26 cellular contexts compared by ENCODE assay signal in genomic region chr2:36849265-36849664, GRCh38.
DNase-seq lines count a peak whose midpoint lies in the region; ATAC-seq, FAIRE-seq and TF ChIP-seq lines count a peak whose summit lies in the region.
"Had no signal": no experiment of that assay in that cellular context is flagged by ENCODE, and none has a peak within 500 bp of the region (broad histone marks: within the 10 kb centered on the region; RNA-seq: fewer than 3 reads in every experiment).

No MANE protein-coding gene starts in this region.

- no peak overlapping the region for H2BK5ac ChIP-seq in IMR-90 (ENCODE audit: low read depth, low read length, poor library complexity, severe bottlenecking)

- no peak overlapping the region for H3K27ac Mint-ChIP-seq in HFFc6
- H3K27ac Mint-ChIP-seq: CD14-positive monocyte; CD4-positive, CD25-positive, alpha-beta regulatory T cell; CD8-positive, alpha-beta memory T cell had no signal

- POLR2A ChIA-PET in HepG2 (lab: Yijun Ruan, JAX) (no interaction called here), IMR-90 (lab: Charles Lee; ENCODE audit: unreplicated experiment) (no interaction called here)

- no peaks in the 10 kb centered on the region for H3K79me1 ChIP-seq in IMR-90 (ENCODE audit: low read depth in 1 of 2, low read length in 2 of 2)

- H2AK5ac ChIP-seq in IMR-90 (ENCODE audit: low read depth, low read length) = no peak overlapping the region

- no peaks in the 10 kb centered on the region for H3K9me3 Mint-ChIP-seq in HFFc6
- H3K9me3 Mint-ChIP-seq: CD14-positive monocyte; CD4-positive, alpha-beta memory T cell; CD4-positive, CD25-positive, alpha-beta regulatory T cell; CD8-positive, alpha-beta memory T cell had no signal

- no peak overlapping the region for H2BK20ac ChIP-seq in IMR-90 (ENCODE audit: low read depth, low read length)

- peaks cover 27% of the 10 kb centered on the region for H3K36me3 Mint-ChIP-seq in HFFc6 (ENCODE audit: low read depth)

- no peaks in the 10 kb centered on the region for H3K27me3 Mint-ChIP-seq in HFFc6 (ENCODE audit: insufficient read depth)
- H3K27me3 Mint-ChIP-seq: CD4-positive, alpha-beta memory T cell; CD4-positive, CD25-positive, alpha-beta regulatory T cell; CD8-positive, alpha-beta memory T cell had no signal

- WGBS in HepG2 (ENCODE audit: low lambda C conversion rate) = 97% methylated on average over 8 of the region's 8 CpGs
- WGBS in right lobe of liver (ENCODE audit: insufficient coverage, low coverage, low lambda C conversion rate, missing lambda C conversion rate) = 95% methylated on average over 8 of the region's 8 CpGs
- no CpG with 5 or more reads among the region's 8 CpGs for WGBS in IMR-90 (ENCODE audit: extremely low coverage in 2 of 2, insufficient read length in 1 of 2), 2 experiments

- no peak overlapping the region for H3K4me3 Mint-ChIP-seq in HFFc6
- H3K4me3 Mint-ChIP-seq: CD14-positive monocyte; CD4-positive, alpha-beta memory T cell; CD4-positive, CD25-positive, alpha-beta regulatory T cell; CD8-positive, alpha-beta memory T cell had no signal

- BruUV-seq in HepG2 (replicated peaks; lab: Mats Ljungman, UMichigan) (no TSS peak), IMR-90 (replicated peaks; lab: Mats Ljungman, UMichigan) (no TSS peak)

- H3K9me3 ChIP-seq in HepG2 (ENCODE audit: low read length) (no peaks in the 10 kb centered on the region), right lobe of liver (no peaks in the 10 kb centered on the region), IMR-90 (ENCODE audit: control insufficient read depth, insufficient read depth, low read length) (no peaks in the 10 kb centered on the region)
- H3K9me3 ChIP-seq: BE2C, BLaER1 had no signal

- TF ChIP-seq RAD21 in HepG2 (CRISPR knock-in tag; IDR thresholded peaks at IDR 0.05) = no peak
- TF ChIP-seq RAD21 in IMR-90 (IDR thresholded peaks at IDR 0.05; ENCODE audit: low read length) = no peak

- no peak overlapping the region for H3K4ac ChIP-seq in IMR-90 (ENCODE audit: low read depth, low read length)

- TF ChIP-seq POLR2A in HepG2 (IDR thresholded peaks at IDR 0.05; ENCODE audit: insufficient read depth in 1 of 2, low read depth in 2 of 2, low read length in 2 of 2) (no peak), right lobe of liver (IDR thresholded peaks at IDR 0.05) (no peak), IMR-90 (IDR thresholded peaks at IDR 0.05; ENCODE audit: low read depth, low read length) (no peak)

- no peak overlapping the region for H3K23ac ChIP-seq in IMR-90 (ENCODE audit: low read depth, low read length)

- intact Hi-C loops in HepG2 (cut with micrococcal nuclease; ENCODE audit: unreplicated experiment) = no loop called here
- intact Hi-C loops in right lobe of liver (cut with DNase I) = no loop called here
- intact Hi-C loops in IMR-90 (cut with micrococcal nuclease) = no loop called here

- ATAC-seq in HepG2 = no peak
- ATAC-seq in right lobe of liver = no peak
- no peak for ATAC-seq in IMR-90 (ENCODE audit: low read depth)
- ATAC-seq: GM12878 had no signal

- H2BK120ac ChIP-seq in IMR-90 (ENCODE audit: low read depth, low read length) = no peak overlapping the region

- H4K8ac ChIP-seq in IMR-90 (ENCODE audit: low read depth in 2 of 2, low read length in 2 of 2) = no peak overlapping the region

- H3K79me2 ChIP-seq in HepG2 (ENCODE audit: insufficient read depth, low read length) = no peaks in the 10 kb centered on the region

- no peaks in the 10 kb centered on the region for H4K20me1 ChIP-seq in HepG2 (ENCODE audit: insufficient read depth, low read length)
- no peaks in the 10 kb centered on the region for H4K20me1 ChIP-seq in IMR-90 (ENCODE audit: insufficient read depth, low read length)
- H4K20me1 ChIP-seq: BLaER1 had no signal

- no peak overlapping the region for H3K4me2 ChIP-seq in HepG2 (ENCODE audit: low read depth, low read length)
- no peak overlapping the region for H3K4me2 ChIP-seq in IMR-90 (ENCODE audit: low read depth, low read length)
- H3K4me2 ChIP-seq: BLaER1 had no signal

- no peak overlapping the region for H4K91ac ChIP-seq in IMR-90 (ENCODE audit: insufficient read depth, low read depth, low read length)

- H3K36me3 ChIP-seq in HepG2 (replicated peaks in 1 of 2; ENCODE audit: control insufficient read depth in 1 of 2, insufficient read depth in 2 of 2, low read length in 2 of 2) (peaks cover 2 to 18% of the 10 kb centered on the region in 2 experiments; a peak in 2 of 5 replicates), right lobe of liver (peaks cover 0 to 20% (median 5%) of the 10 kb centered on the region in 4 donors), IMR-90 (ENCODE audit: control insufficient read depth, insufficient read depth, low read length) (peaks cover 8% of the 10 kb centered on the region)
- H3K36me3 ChIP-seq: BE2C had no signal

- H2AK9ac ChIP-seq in IMR-90 (replicated peaks; ENCODE audit: low read depth, low read length, poor library complexity) = no peak overlapping the region

- no peak overlapping the region for H3K56ac ChIP-seq in IMR-90 (ENCODE audit: extremely low read depth, insufficient read depth, low read length)

- H3K14ac ChIP-seq in IMR-90 (replicated peaks; ENCODE audit: low read depth, low read length) = no peak overlapping the region

- H4K5ac ChIP-seq in IMR-90 (ENCODE audit: low read depth, low read length) = no peak overlapping the region

- H2BK15ac ChIP-seq in IMR-90 (ENCODE audit: low read depth, low read length) = no peak overlapping the region

- H3K4me3 ChIP-seq in HepG2 (replicated peaks in 1 of 3; ENCODE audit: insufficient read depth in 1 of 3, low read depth in 2 of 3, low read length in 3 of 3) (no peak overlapping the region), right lobe of liver (no peak overlapping the region), IMR-90 (ENCODE audit: insufficient read depth, low read depth, low read length) (no peak overlapping the region)
- H3K4me3 ChIP-seq: BLaER1, GM12878 had no signal

- no peaks in the 10 kb centered on the region for H3K4me1 ChIP-seq in HepG2 (ENCODE audit: insufficient read depth, low read length)
- H3K4me1 ChIP-seq in right lobe of liver = no peaks in the 10 kb centered on the region
- no peaks in the 10 kb centered on the region for H3K4me1 ChIP-seq in IMR-90 (ENCODE audit: control insufficient read depth, insufficient read depth, low read length)
- H3K4me1 ChIP-seq: BE2C, BLaER1 had no signal

- no peaks in the 10 kb centered on the region for H3K4me1 Mint-ChIP-seq in HFFc6 (ENCODE audit: low read depth)
- H3K4me1 Mint-ChIP-seq: CD14-positive monocyte; CD8-positive, alpha-beta memory T cell had no signal

- no peak overlapping the region for H2AFZ ChIP-seq in HepG2 (ENCODE audit: low read length)
- H2AFZ ChIP-seq in IMR-90 (replicated peaks; ENCODE audit: low read length, poor library complexity) = no peak overlapping the region

- no peak for TF ChIP-seq CTCF in HepG2 (CRISPR knock-in tag; IDR thresholded peaks at IDR 0.05)
- TF ChIP-seq CTCF in right lobe of liver (IDR thresholded peaks at IDR 0.05) = no peak
- no peak for TF ChIP-seq CTCF in IMR-90 (conservative IDR thresholded peaks at IDR 0.05; ENCODE audit: low read depth, low read length)
- no peak for TF ChIP-seq CTCF in HFFc6 (IDR thresholded peaks at IDR 0.05)

- no peak for DNase-seq in HepG2 (ENCODE audit: low spot score)
- no peak for DNase-seq in right lobe of liver
- DNase-seq in IMR-90 = no peak
- DNase-seq in HFFc6 = no peak
- no peak for DNase-seq in GOT3 (lab: John Stamatoyannopoulos, UW)
- DNase-seq: 8988T; ACHN; BE2C; C1 segment of cervical spinal cord; CD4-positive, alpha-beta memory T cell; CD4-positive, CD25-positive, alpha-beta regulatory T cell; CD8-positive, alpha-beta memory T cell; COR-L47; DMS 273 treated with DMSO at 0.1 percent for 48 hours; DMS153; DMS53; DMS79; DND-41; EL; GDM1 had no signal

- H3K27me3 ChIP-seq in HepG2 (ENCODE audit: control insufficient read depth in 1 of 2, insufficient read depth in 2 of 2, low read length in 2 of 2) (no peaks in the 10 kb centered on the region), right lobe of liver (no peaks in the 10 kb centered on the region), IMR-90 (ENCODE audit: control insufficient read depth, insufficient read depth, low read length) (no peaks in the 10 kb centered on the region)
- H3K27me3 ChIP-seq: BE2C, BLaER1 had no signal

- no peaks in the 10 kb centered on the region for H3K9me1 ChIP-seq in IMR-90 (ENCODE audit: insufficient read depth, low read length)

- H3K18ac ChIP-seq in IMR-90 (ENCODE audit: low read depth, low read length) = no peak overlapping the region

- FAIRE-seq in HepG2 (lab: Jason Lieb, UNC) = no peak
- FAIRE-seq: A204.1, GM12878, GM12892, GM18507 had no signal

- dilution Hi-C loops in IMR-90 (cut with HindIII; ENCODE audit: low sequenced_read_pairs, unreplicated experiment) = no loop called here

- CTCF ChIA-PET in HepG2 (lab: Yijun Ruan, JAX; ENCODE audit: low intra/inter-chr PET ratio, low total read pairs) (no interaction called here), IMR-90 (lab: Yijun Ruan, JAX) (no interaction called here)

- H3K9ac ChIP-seq in HepG2 (ENCODE audit: insufficient read depth, low read depth, low read length) (no peak overlapping the region), IMR-90 (ENCODE audit: low read depth, low read length) (no peak overlapping the region)
- H3K9ac ChIP-seq: BLaER1 had no signal

- no peak overlapping the region for H3K27ac ChIP-seq in HepG2 (ENCODE audit: extremely low read length, insufficient read depth, low read length)
- H3K27ac ChIP-seq in right lobe of liver = no peak overlapping the region
- H3K27ac ChIP-seq in IMR-90 (ENCODE audit: insufficient read depth, low read length) = no peak overlapping the region
- H3K27ac ChIP-seq: BLaER1 had no signal

- TF ChIP-seq EP300 in HepG2 (IDR thresholded peaks at IDR 0.05; ENCODE audit: low read depth in 2 of 2, low read length in 2 of 2) (no peak), HepG2 (CRISPR knock-in tag; IDR thresholded peaks at IDR 0.05; ENCODE audit: borderline replicate concordance) (no peak)

- in situ Hi-C loops in HepG2 (cut with HindIII; ENCODE audit: extremely low pct_ligation_motif_present, low pct_unique_long_range_greater_than_20kb) (no loop called here), IMR-90 (cut with MboI; ENCODE audit: low sequenced_read_pairs) (no loop called here)

TF ChIP-seq in HepG2, 621 proteins besides CTCF, POLR2A, EP300 and RAD21:
- no peak for TF ChIP-seq CREB1 (IDR thresholded peaks at IDR 0.05)
- TF ChIP-seq CREB1 (CRISPR knock-in tag; IDR thresholded peaks at IDR 0.05) = no peak
- TF ChIP-seq CEBPB (IDR thresholded peaks at IDR 0.05; ENCODE audit: borderline replicate concordance, low read depth, low read length) = peak; percentile 38; the same call in 1 of the 2 replicates
TF ChIP-seq in HepG2: peak in this region for 1.

TF ChIP-seq in IMR-90, 13 proteins besides CTCF, POLR2A, EP300 and RAD21 (continues in another document):
- TF ChIP-seq, protein P1, sequence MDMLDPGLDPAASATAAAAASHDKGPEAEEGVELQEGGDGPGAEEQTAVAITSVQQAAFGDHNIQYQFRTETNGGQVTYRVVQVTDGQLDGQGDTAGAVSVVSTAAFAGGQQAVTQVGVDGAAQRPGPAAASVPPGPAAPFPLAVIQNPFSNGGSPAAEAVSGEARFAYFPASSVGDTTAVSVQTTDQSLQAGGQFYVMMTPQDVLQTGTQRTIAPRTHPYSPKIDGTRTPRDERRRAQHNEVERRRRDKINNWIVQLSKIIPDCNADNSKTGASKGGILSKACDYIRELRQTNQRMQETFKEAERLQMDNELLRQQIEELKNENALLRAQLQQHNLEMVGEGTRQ (IDR thresholded peaks at IDR 0.05; ENCODE audit: low read depth, low read length) = no peak
- TF ChIP-seq RCOR1 (IDR thresholded peaks at IDR 0.05; ENCODE audit: insufficient replicate concordance, low read length) = no peak
